ENCODE assay signal across 9 cellular contexts in the genomic region with DNA sequence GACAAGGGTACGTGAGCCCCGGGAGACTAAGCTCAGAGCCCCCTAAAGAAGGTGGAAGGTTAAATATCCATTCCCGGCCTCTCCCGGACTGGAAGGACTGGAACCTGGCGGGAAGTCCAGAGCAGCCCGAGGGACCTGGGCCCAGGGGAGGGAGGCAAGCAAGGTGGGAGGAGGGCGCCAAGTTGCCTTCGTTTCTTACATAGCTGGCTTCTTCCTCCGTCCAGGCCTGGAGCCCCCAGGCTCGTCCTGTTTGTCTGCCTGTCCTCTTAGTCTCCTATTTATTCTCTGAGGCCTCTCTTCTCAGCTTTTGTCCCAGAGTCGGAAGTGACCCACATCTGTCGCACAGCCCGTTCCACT. TPM values are rescaled to one million over a fixed set of nuclear protein-coding genes. Genes with fewer than 3 reads are reported as not detected.
DNase-seq lines count a peak whose midpoint lies in the region; ATAC-seq, FAIRE-seq and TF ChIP-seq lines count a peak whose summit lies in the region.
"Had no signal": no experiment of that assay in that cellular context is flagged by ENCODE, and none has a peak within 500 bp of the region (broad histone marks: within the 10 kb centered on the region; RNA-seq: fewer than 3 reads in every experiment).

No MANE protein-coding gene starts in this region.

- H3K36me3 ChIP-seq in HUES64 (ENCODE audit: insufficient read depth, low read length) (peaks cover 21% of the 10 kb centered on the region), transverse colon (no peaks in the 10 kb centered on the region)

- TF ChIP-seq CTCF in CD14-positive monocyte (IDR thresholded peaks at IDR 0.05) = no peak
- no peak for TF ChIP-seq CTCF in astrocyte of the spinal cord (IDR thresholded peaks at IDR 0.05; ENCODE audit: low read depth, low read length)
- no peak for TF ChIP-seq CTCF in lower leg skin (IDR thresholded peaks at IDR 0.05)
- TF ChIP-seq CTCF in transverse colon (IDR thresholded peaks at IDR 0.05) = no peak

- peaks cover 56% of the 10 kb centered on the region for H3K4me1 Mint-ChIP-seq in CD14-positive monocyte

- peak overlapping the region; percentile 96 to 97 for H3K4me3 Mint-ChIP-seq in CD14-positive monocyte

- FAIRE-seq in RCC 7860 (lab: Jason Lieb, UNC) = no peak

- in situ Hi-C loops in astrocyte of the spinal cord (cut with HindIII; ENCODE audit: low sequenced_read_pairs) = no loop called here
- in situ Hi-C loops in transverse colon (cut with MboI; ENCODE audit: low pct_ligation_motif_present in 1 of 4, low pct_unique_long_range_greater_than_20kb in 1 of 4, low sequenced_read_pairs in 3 of 4) = loop anchor here in 1 of 4 donors (5.0 kb wide), 1 partner anchor 38 kb away; no protein-coding TSS in a partner anchor

- H3K9me3 ChIP-seq in HUES64 (ENCODE audit: insufficient read depth, low read depth, low read length) = no peaks in the 10 kb centered on the region
- no peaks in the 10 kb centered on the region for H3K9me3 ChIP-seq in transverse colon

- H3K27me3 ChIP-seq in HUES64 (ENCODE audit: insufficient read depth, low read length) (peaks cover 6% of the 10 kb centered on the region), transverse colon (no peaks in the 10 kb centered on the region)

- ATAC-seq in HG03196 (IDR thresholded peaks at IDR 0.05; ENCODE audit: unreplicated experiment) = no peak

- H3K9me3 Mint-ChIP-seq in CD14-positive monocyte = peaks cover 0 to 3% (median 0%) of the 10 kb centered on the region in 7 donors

- H3K27ac Mint-ChIP-seq in CD14-positive monocyte = peak overlapping the region; percentile 89 to 95 (median 93)

- H3K4me3 ChIP-seq in HUES64 (ENCODE audit: low read length) (peak overlapping the region; percentile 80), astrocyte of the spinal cord (ENCODE audit: low read depth, low read length) (peak overlapping the region; percentile 71), lower leg skin (ENCODE audit: low read depth, poor library complexity, severe bottlenecking) (peak overlapping the region; percentile 73), transverse colon (peak overlapping the region; percentile 65 to 92 (median 82))

- peaks cover 20 to 28% of the 10 kb centered on the region in 2 donors for H3K36me3 Mint-ChIP-seq in CD14-positive monocyte

- peak; percentile 30 for DNase-seq in CD14-positive monocyte (ENCODE audit: low spot score)
- peak; percentile 12 for DNase-seq in astrocyte of the spinal cord (ENCODE audit: low read depth, low spot score)
- DNase-seq in lower leg skin (ENCODE audit: low spot score in 2 of 2) = no peak
- DNase-seq in transverse colon = no peak
- DNase-seq in RCC 7860 (ENCODE audit: low spot score) = no peak
- DNase-seq in T1000 (lab: John Stamatoyannopoulos, UW) = no peak

- TF ChIP-seq EP300 in transverse colon (IDR thresholded peaks at IDR 0.05; ENCODE audit: low read depth) = no peak

- H3K27ac ChIP-seq in HUES64 (ENCODE audit: low read depth, low read length) (peak overlapping the region; percentile 84), transverse colon (peak overlapping the region; percentile 92 to 99 (median 97))

- 12% methylated on average over 13 of the region's 13 CpGs for WGBS in HUES64
- 5 to 7% methylated on average over 13 of the region's 13 CpGs for WGBS in lower leg skin, 2 donors
- 5 to 9% methylated on average over 4 to 13 of the region's 13 CpGs for WGBS in transverse colon (ENCODE audit: low coverage in 1 of 2), 2 donors

- H3K27me3 Mint-ChIP-seq in CD14-positive monocyte (ENCODE audit: low read depth in 3 of 3) = peaks cover 0 to 2% (median 1%) of the 10 kb centered on the region in 3 donors

- TF ChIP-seq POLR2A in lower leg skin (IDR thresholded peaks at IDR 0.05) (no peak), transverse colon (IDR thresholded peaks at IDR 0.05) (no peak)

- intact Hi-C loops in CD14-positive monocyte (cut with micrococcal nuclease) (loop anchor here in 1 of 2 donors (2.0 kb wide), 1 partner anchor 14 kb away; no protein-coding TSS in a partner anchor), lower leg skin (cut with DNase I; ENCODE audit: low total_unique reads) (loop anchor here (10.0 kb wide), 1 partner anchor 80 kb away; no protein-coding TSS in a partner anchor), transverse colon (cut with DNase I; ENCODE audit: low total_unique reads) (loop anchor here (10.0 kb wide), 1 partner anchor 80 kb away; no protein-coding TSS in a partner anchor)

- peak overlapping the region; percentile 89 for H3K9ac ChIP-seq in HUES64 (ENCODE audit: low read depth, low read length)

- peaks cover 14% of the 10 kb centered on the region for H3K4me1 ChIP-seq in HUES64 (ENCODE audit: insufficient read depth, low read length)
- peaks cover 4 to 42% (median 19%) of the 10 kb centered on the region in 4 donors for H3K4me1 ChIP-seq in transverse colon

RNA-seq across cellular contexts. Expression of gene PCK2, which starts 0.7 kb away (rescaled TPM):
- 10 to 100 TPM; 29.9 to 34.2 TPM for polyA plus RNA-seq in CD14-positive monocyte
- polyA plus RNA-seq in HUES64 (2013, experiment 1 of 2) = 18.8 TPM
- polyA plus RNA-seq in HUES64 (2013, experiment 2 of 2) = 24.5 TPM
- total RNA-seq in lower leg skin = 10 to 100 TPM; 15.4 to 29.0 (median 21.0) TPM
- 100 to 1,000 TPM in 3 of 4 donors, 10 to 100 TPM in 1; 74.4 to 238 (median 130) TPM for total RNA-seq in transverse colon

RNA-seq across cellular contexts. Expression of gene DCAF11, which starts 19.8 kb away (rescaled TPM):
- 10 to 100 TPM; 48.8 to 56.6 TPM for polyA plus RNA-seq in CD14-positive monocyte
- polyA plus RNA-seq in HUES64 (2013, experiment 1 of 2) = 36.6 TPM
- 41.0 TPM for polyA plus RNA-seq in HUES64 (2013, experiment 2 of 2)
- total RNA-seq in lower leg skin (100 to 1,000 TPM in 1 of 4 donors, 10 to 100 TPM in 3; 53.3 to 134 (median 64.3) TPM), transverse colon (100 to 1,000 TPM in 3 of 4 donors, 10 to 100 TPM in 1; 86.4 to 267 (median 198) TPM)

RNA-seq across cellular contexts. Expression of gene NRL, which starts 19.9 kb away (rescaled TPM):
- polyA plus RNA-seq in CD14-positive monocyte = 1 to 10 TPM; 1.1 to 1.5 TPM
- polyA plus RNA-seq in HUES64 (2013, experiment 1 of 2) = 1.2 TPM
- polyA plus RNA-seq in HUES64 (2013, experiment 2 of 2) = 0.63 TPM
- total RNA-seq in lower leg skin = 1 to 10 TPM in 2 of 4 donors, under 1 TPM in 1, not detected in 1; 0.52 to 2.4 (median 2.2) TPM
- total RNA-seq in transverse colon = 1 to 10 TPM in 3 of 4 donors, not detected in 1; 1.1 to 2.9 (median 1.6) TPM

RNA-seq across cellular contexts. Expression of gene CPNE6, which starts 23.5 kb away (rescaled TPM):
- polyA plus RNA-seq in CD14-positive monocyte = not detected
- not detected for polyA plus RNA-seq in HUES64 (2013, experiment 1 of 2)
- polyA plus RNA-seq in HUES64 (2013, experiment 2 of 2) = not detected
- total RNA-seq in lower leg skin (under 1 TPM in 1 of 4 donors, not detected in 3; 0.39 TPM), transverse colon (1 to 10 TPM in 1 of 4 donors, not detected in 3; 3.4 TPM)
- total RNA-seq: renal cortical epithelial cell had no signal

RNA-seq across cellular contexts. Expression of gene FITM1, which starts 35.6 kb away (rescaled TPM):
- polyA plus RNA-seq in CD14-positive monocyte = not detected
- not detected for polyA plus RNA-seq in HUES64 (2013, experiment 1 of 2)
- polyA plus RNA-seq in HUES64 (2013, experiment 2 of 2) = not detected
- total RNA-seq in lower leg skin (1 to 10 TPM in 2 of 4 donors, under 1 TPM in 1, not detected in 1; 0.61 to 1.3 (median 1.0) TPM), transverse colon (1 to 10 TPM in 2 of 4 donors, not detected in 2; 1.4 to 1.6 TPM)

Comparison
In these comparisons a context has a peak if more than half of its experiments do, and no peak if none do; other contexts are left out.
1. DNase-seq: peak in CD14-positive monocyte (single experiment) and astrocyte of the spinal cord (single experiment); none in lower leg skin (0 of 2), transverse colon (single experiment), RCC 7860 (single experiment) and T1000 (single experiment).
2. Peak in every context shown above with its lines, with median percentiles within 50 percentile points of each other: H3K4me3 ChIP-seq.